1 cellular context compared by ENCODE assay signal in genomic region chr9:127566351-127567001, GRCh38.
TF ChIP-seq lines count a peak whose summit lies in the region.

No MANE protein-coding gene starts in this region.

TF ChIP-seq in HepG2, 621 proteins besides CTCF, POLR2A, EP300 and RAD21 (continued from another document):
- no peak for TF ChIP-seq HMGXB3 (CRISPR knock-in tag; IDR thresholded peaks at IDR 0.05; ENCODE audit: borderline replicate concordance)
- no peak for TF ChIP-seq MNT (IDR thresholded peaks at IDR 0.05)
- no peak for TF ChIP-seq HNF4G (IDR thresholded peaks at IDR 0.05; ENCODE audit: borderline replicate concordance, low read depth, low read length)
- no peak for TF ChIP-seq HNF4G (CRISPR knock-in tag; IDR thresholded peaks at IDR 0.05; ENCODE audit: borderline replicate concordance, low read depth)
- TF ChIP-seq ZNF576 (CRISPR knock-in tag; IDR thresholded peaks at IDR 0.05): no peak
- no peak for TF ChIP-seq ZNF337 (CRISPR knock-in tag; IDR thresholded peaks at IDR 0.05; ENCODE audit: borderline replicate concordance, low read depth)
- no peak for TF ChIP-seq MYC (CRISPR knock-in tag; IDR thresholded peaks at IDR 0.05; ENCODE audit: borderline replicate concordance)
- TF ChIP-seq TFAP4 (IDR thresholded peaks at IDR 0.05; ENCODE audit: borderline replicate concordance, low read depth): no peak
